14 cellular contexts compared by ENCODE assay signal in the genomic region with DNA sequence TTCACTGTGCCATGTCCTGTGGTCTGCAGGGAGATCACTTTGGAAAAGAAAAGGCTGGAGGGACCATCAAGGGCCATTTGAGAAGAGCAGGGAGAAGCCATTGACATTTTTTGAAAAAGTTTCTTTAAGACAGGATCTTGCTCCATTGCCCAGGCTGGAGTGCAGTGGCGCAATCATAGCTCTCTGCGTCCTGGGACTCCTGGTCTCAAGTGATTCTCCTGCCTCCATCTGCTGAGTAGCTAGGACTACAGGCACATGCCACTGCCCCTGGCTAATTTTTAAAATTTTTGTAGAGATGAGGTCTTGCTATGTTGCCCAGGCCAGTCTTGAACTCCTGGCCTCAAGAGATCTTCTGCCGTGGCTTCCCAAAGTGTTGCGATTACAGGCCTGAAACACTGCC. TPM values are rescaled to one million over a fixed set of nuclear protein-coding genes. Genes with fewer than 3 reads are reported as not detected.
A peak's percentile ranks its signal among the peaks of the same experiment; 100 is the strongest.
DNase-seq lines count a peak whose midpoint lies in the region; ATAC-seq and TF ChIP-seq lines count a peak whose summit lies in the region.
"Had no signal": no experiment of that assay in that cellular context is flagged by ENCODE, and none has a peak within 500 bp of the region (broad histone marks: within the 10 kb centered on the region; RNA-seq: fewer than 3 reads in every experiment).

No MANE protein-coding gene starts in this region.

- H3F3A ChIP-seq in OCI-LY1 (ENCODE audit: insufficient read depth, low read length) = no peaks in the 10 kb centered on the region

- POLR2A ChIA-PET in HEK293 (lab: Yijun Ruan, JAX) = no interaction called here
- POLR2A ChIA-PET in WTC11 (lab: Charles Lee) = no interaction called here

- H3K4me1 ChIP-seq in HEK293 (ENCODE audit: control insufficient read depth, insufficient read depth, low read length) = no peaks in the 10 kb centered on the region
- H3K4me1 ChIP-seq in OCI-LY1 (ENCODE audit: insufficient read depth, low read length, severe bottlenecking) = peaks cover 4% of the 10 kb centered on the region
- H3K4me1 ChIP-seq: BE2C, Caco-2 had no signal

- ATAC-seq in WTC11 (no peak), SK-N-SH treated with all-trans-retinoic acid at 6 μM for 48 hours (no peak)

- no peak overlapping the region for H3K4me3 Mint-ChIP-seq in WTC11
- H3K4me3 Mint-ChIP-seq: CD4-positive, CD25-positive, alpha-beta regulatory T cell; CD8-positive, alpha-beta memory T cell; GM23338; IgD-negative memory B cell had no signal

- no peaks in the 10 kb centered on the region for H3K9me3 ChIP-seq in HEK293 (ENCODE audit: control insufficient read depth, insufficient read depth, low read depth, low read length)
- H3K9me3 ChIP-seq in OCI-LY1 (ENCODE audit: low read length) = no peaks in the 10 kb centered on the region
- H3K9me3 ChIP-seq: BE2C, Caco-2 had no signal

- no peak for TF ChIP-seq CTCF in HEK293 (tag by site-specific recombination; IDR thresholded peaks at IDR 0.05)
- no peak for TF ChIP-seq CTCF in OCI-LY1 (IDR thresholded peaks at IDR 0.05; ENCODE audit: low read length)
- TF ChIP-seq CTCF in WTC11 (IDR thresholded peaks at IDR 0.05) = no peak

- CTCF ChIA-PET in HEK293 (lab: Yijun Ruan, JAX) (interaction anchor here (0.6 to 1.8 kb wide), 18 partner anchors 11 to 932 kb away, joined by 3 to 34 read pairs (median 4); no protein-coding TSS in a partner anchor), WTC11 (lab: Charles Lee) (interaction anchor here (0.7 to 1.4 kb wide), 5 partner anchors 13 to 932 kb away, joined by 3 to 9 read pairs (median 5); partner anchors contain the start of genes KLHL42 and MANSC4)

- no peak overlapping the region for H3K4me3 ChIP-seq in HEK293 (ENCODE audit: low read depth, low read length)
- H3K4me3 ChIP-seq in OCI-LY1 (ENCODE audit: low read depth, low read length, poor library complexity, severe bottlenecking) = no peak overlapping the region
- H3K4me3 ChIP-seq: GM23338 had no signal

- H3K36me3 Mint-ChIP-seq in WTC11 = no peaks in the 10 kb centered on the region
- H3K36me3 Mint-ChIP-seq: CD4-positive, CD25-positive, alpha-beta regulatory T cell; CD8-positive, alpha-beta memory T cell; IgD-negative memory B cell had no signal

- H3K27ac Mint-ChIP-seq in WTC11 = no peak overlapping the region
- H3K27ac Mint-ChIP-seq: CD4-positive, CD25-positive, alpha-beta regulatory T cell; CD8-positive, alpha-beta memory T cell; GM23338; IgD-negative memory B cell had no signal

- no peak overlapping the region for H3K4me2 ChIP-seq in OCI-LY1 (ENCODE audit: low read length)
- H3K4me2 ChIP-seq: GM23338 had no signal

- no peaks in the 10 kb centered on the region for H3K27me3 ChIP-seq in OCI-LY1 (ENCODE audit: insufficient read depth, low read length)

- H3K79me2 ChIP-seq in OCI-LY1 (ENCODE audit: insufficient read depth, low read length) = no peaks in the 10 kb centered on the region

- no peaks in the 10 kb centered on the region for H3K27me3 Mint-ChIP-seq in WTC11 (ENCODE audit: low read depth)
- H3K27me3 Mint-ChIP-seq: CD4-positive, CD25-positive, alpha-beta regulatory T cell had no signal

- H3K27ac ChIP-seq in HEK293 (ENCODE audit: extremely low read depth, low read depth, low read length) (no peak overlapping the region), OCI-LY1 (ENCODE audit: low read depth, low read length, poor library complexity, severe bottlenecking) (no peak overlapping the region)

- H3K9me3 Mint-ChIP-seq in WTC11 = peaks cover 6% of the 10 kb centered on the region
- H3K9me3 Mint-ChIP-seq: CD4-positive, CD25-positive, alpha-beta regulatory T cell; CD8-positive, alpha-beta memory T cell; GM23338; IgD-negative memory B cell had no signal

- H2AFZ ChIP-seq in OCI-LY1 (ENCODE audit: low read length) = peak overlapping the region; percentile 88; the same call in 1 of the 2 replicates
- H2AFZ ChIP-seq: GM23338 had no signal

- no peak overlapping the region for H3K9ac ChIP-seq in OCI-LY1 (ENCODE audit: low read length)

- no peak for DNase-seq in WTC11 (ENCODE audit: low spot score)
- no peak for DNase-seq in NCI-H2196 treated with DMSO at 0.1 percent for 48 hours (lab: John Stamatoyannopoulos, UW; ENCODE audit: unreplicated experiment)
- DNase-seq in mucosa of gallbladder (ENCODE audit: low spot score) = no peak
- DNase-seq in G401 (ENCODE audit: low spot score) = no peak

- H4K20me1 ChIP-seq in OCI-LY1 (ENCODE audit: insufficient read depth, low read length) = no peaks in the 10 kb centered on the region

- no peaks in the 10 kb centered on the region for H3K4me1 Mint-ChIP-seq in WTC11
- H3K4me1 Mint-ChIP-seq: CD8-positive, alpha-beta memory T cell; GM23338 had no signal

- H3K9me2 ChIP-seq in OCI-LY1 (ENCODE audit: low read depth, low read length) = no peaks in the 10 kb centered on the region

- no peaks in the 10 kb centered on the region for H3K36me3 ChIP-seq in HEK293 (ENCODE audit: control insufficient read depth in 2 of 2, insufficient read depth in 1 of 2, low read length in 2 of 2)
- no peaks in the 10 kb centered on the region for H3K36me3 ChIP-seq in OCI-LY1 (ENCODE audit: insufficient read depth, low read length)
- H3K36me3 ChIP-seq: BE2C had no signal

- in situ Hi-C loops in G401 (cut with HindIII; ENCODE audit: low sequenced_read_pairs) = no loop called here

TF ChIP-seq in HEK293, 187 proteins besides CTCF, POLR2A, EP300 and RAD21:
- TF ChIP-seq ZNF202 (tag by site-specific recombination; IDR thresholded peaks at IDR 0.05; ENCODE audit: borderline replicate concordance) = no peak
- TF ChIP-seq ZNF121 (tag by site-specific recombination; IDR thresholded peaks at IDR 0.05) = peak; percentile 74
TF ChIP-seq in HEK293: peak in this region for 1.

TF ChIP-seq in WTC11, 78 proteins besides CTCF, POLR2A, EP300 and RAD21:
- no peak for TF ChIP-seq ZNF423 (CRISPR knock-in tag; IDR thresholded peaks at IDR 0.05)
- TF ChIP-seq ZNF121 (CRISPR knock-in tag; IDR thresholded peaks at IDR 0.05) = peak; percentile 69; the same call in 1 of the 2 replicates
- TF ChIP-seq ESRRA (CRISPR knock-in tag; IDR thresholded peaks at IDR 0.05; ENCODE audit: borderline replicate concordance) = no peak
- no peak for TF ChIP-seq MYBL2 (CRISPR knock-in tag; IDR thresholded peaks at IDR 0.05)
- no peak for TF ChIP-seq FOXP1 (CRISPR knock-in tag; IDR thresholded peaks at IDR 0.05; ENCODE audit: borderline replicate concordance)

TF ChIP-seq in SK-N-SH treated with all-trans-retinoic acid at 6 μM for 48 hours, 23 proteins besides CTCF, POLR2A, EP300 and RAD21:
- TF ChIP-seq CREB5 (CRISPR knock-in tag; IDR thresholded peaks at IDR 0.05; ENCODE audit: low read depth) = no peak
- TF ChIP-seq ZNF565 (CRISPR knock-in tag; conservative IDR thresholded peaks at IDR 0.05; ENCODE audit: low read depth) = no peak
- TF ChIP-seq BACH2 (CRISPR knock-in tag; IDR thresholded peaks at IDR 0.05; ENCODE audit: borderline replicate concordance) = no peak
- TF ChIP-seq OSR1 (CRISPR knock-in tag; IDR thresholded peaks at IDR 0.05) = no peak
- TF ChIP-seq TCF4 (CRISPR knock-in tag; IDR thresholded peaks at IDR 0.05; ENCODE audit: borderline replicate concordance) = no peak
- no peak for TF ChIP-seq ZFP3 (CRISPR knock-in tag; IDR thresholded peaks at IDR 0.05)
- no peak for TF ChIP-seq ZNF8 (CRISPR knock-in tag; IDR thresholded peaks at IDR 0.05)
- no peak for TF ChIP-seq PPARA (CRISPR knock-in tag; IDR thresholded peaks at IDR 0.05; ENCODE audit: borderline replicate concordance)
- TF ChIP-seq ESRRG (CRISPR knock-in tag; IDR thresholded peaks at IDR 0.05) = no peak
- TF ChIP-seq, protein P1, sequence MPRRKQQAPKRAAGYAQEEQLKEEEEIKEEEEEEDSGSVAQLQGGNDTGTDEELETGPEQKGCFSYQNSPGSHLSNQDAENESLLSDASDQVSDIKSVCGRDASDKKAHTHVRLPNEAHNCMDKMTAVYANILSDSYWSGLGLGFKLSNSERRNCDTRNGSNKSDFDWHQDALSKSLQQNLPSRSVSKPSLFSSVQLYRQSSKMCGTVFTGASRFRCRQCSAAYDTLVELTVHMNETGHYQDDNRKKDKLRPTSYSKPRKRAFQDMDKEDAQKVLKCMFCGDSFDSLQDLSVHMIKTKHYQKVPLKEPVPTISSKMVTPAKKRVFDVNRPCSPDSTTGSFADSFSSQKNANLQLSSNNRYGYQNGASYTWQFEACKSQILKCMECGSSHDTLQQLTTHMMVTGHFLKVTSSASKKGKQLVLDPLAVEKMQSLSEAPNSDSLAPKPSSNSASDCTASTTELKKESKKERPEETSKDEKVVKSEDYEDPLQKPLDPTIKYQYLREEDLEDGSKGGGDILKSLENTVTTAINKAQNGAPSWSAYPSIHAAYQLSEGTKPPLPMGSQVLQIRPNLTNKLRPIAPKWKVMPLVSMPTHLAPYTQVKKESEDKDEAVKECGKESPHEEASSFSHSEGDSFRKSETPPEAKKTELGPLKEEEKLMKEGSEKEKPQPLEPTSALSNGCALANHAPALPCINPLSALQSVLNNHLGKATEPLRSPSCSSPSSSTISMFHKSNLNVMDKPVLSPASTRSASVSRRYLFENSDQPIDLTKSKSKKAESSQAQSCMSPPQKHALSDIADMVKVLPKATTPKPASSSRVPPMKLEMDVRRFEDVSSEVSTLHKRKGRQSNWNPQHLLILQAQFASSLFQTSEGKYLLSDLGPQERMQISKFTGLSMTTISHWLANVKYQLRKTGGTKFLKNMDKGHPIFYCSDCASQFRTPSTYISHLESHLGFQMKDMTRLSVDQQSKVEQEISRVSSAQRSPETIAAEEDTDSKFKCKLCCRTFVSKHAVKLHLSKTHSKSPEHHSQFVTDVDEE (CRISPR knock-in tag; IDR thresholded peaks at IDR 0.05) = no peak
- TF ChIP-seq SNAI2 (CRISPR knock-in tag; IDR thresholded peaks at IDR 0.05) = no peak
- TF ChIP-seq GLIS3 (CRISPR knock-in tag; IDR thresholded peaks at IDR 0.05) = no peak
- TF ChIP-seq ISL1 (CRISPR knock-in tag; IDR thresholded peaks at IDR 0.05) = no peak

RNA-seq across cellular contexts. Expression of gene PTHLH, which starts 32.3 kb away (rescaled TPM):
- total RNA-seq in WTC11 (2021) = not detected in 3 replicates
- 103 TPM for total RNA-seq in mucosa of gallbladder
- total RNA-seq in G401 (2014; rRNA removed; shearing (Covaris generic)) = not detected in 2 replicates
- total RNA-seq: Caco-2; CD4-positive, CD25-positive, alpha-beta regulatory T cell; GM23338; HepG2 had no signal

Comparison
In these comparisons a context has a peak if more than half of its experiments do, and no peak if none do; other contexts are left out.
1. RNA of gene PTHLH, which starts 32.3 kb away (total RNA-seq): 103 TPM in mucosa of gallbladder (single experiment); not detected in WTC11 and not detected in G401; every median in the first group is over 10 times any median in the second.
2. Of the 8 proteins assayed by ChIP-seq in both HEK293 and WTC11: peak only in HEK293: none; only in WTC11: none; in both: ZNF121; in neither: 7.